ENCODE assay signal across 23 cellular contexts in the genomic region with DNA sequence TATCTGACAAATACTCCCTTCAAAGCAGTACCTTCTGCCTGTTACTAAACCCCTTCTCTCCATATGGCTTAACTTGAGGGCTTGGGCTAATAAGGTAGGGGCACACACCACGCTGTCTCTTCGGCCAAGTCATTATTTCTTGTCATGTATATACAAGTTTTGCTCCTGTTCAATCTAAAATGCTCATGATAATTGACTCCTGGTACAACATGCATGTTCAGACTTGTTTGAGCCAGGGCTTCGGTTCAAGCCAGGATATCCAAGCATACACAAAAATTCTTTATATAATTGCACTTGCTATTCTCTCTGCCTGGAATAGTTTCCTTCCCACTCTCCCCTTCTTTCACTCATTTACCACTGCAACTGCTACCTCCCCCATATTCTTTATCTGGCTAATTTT.
A peak's percentile ranks its signal among the peaks of the same experiment; 100 is the strongest.
DNase-seq lines count a peak whose midpoint lies in the region; ATAC-seq and TF ChIP-seq lines count a peak whose summit lies in the region.
"Had no signal": no experiment of that assay in that cellular context is flagged by ENCODE, and none has a peak within 500 bp of the region (broad histone marks: within the 10 kb centered on the region; RNA-seq: fewer than 3 reads in every experiment).

No MANE protein-coding gene starts in this region.

- H3K27me3 Mint-ChIP-seq in brain (no peaks in the 10 kb centered on the region), nephron progenitor cell (ENCODE audit: low read depth, poor library complexity) (no peaks in the 10 kb centered on the region)
- H3K27me3 Mint-ChIP-seq: CD4-positive, alpha-beta memory T cell had no signal

- peak; percentile 1 for DNase-seq in NCI-H146 (lab: John Stamatoyannopoulos, UW)
- no peak for DNase-seq in NCI-H146 treated with DMSO at 0.1 percent for 48 hours (lab: John Stamatoyannopoulos, UW; ENCODE audit: unreplicated experiment)
- DNase-seq in NCI-H1694 treated with DMSO at 0.1 percent for 48 hours (lab: John Stamatoyannopoulos, UW) = peak; percentile 78
- no peak for DNase-seq in nephron progenitor cell
- no peak for DNase-seq in NCI-H82 (lab: John Stamatoyannopoulos, UW)
- no peak for DNase-seq in NCI-H345 treated with DMSO at 0.1 percent for 48 hours (lab: John Stamatoyannopoulos, UW; ENCODE audit: unreplicated experiment)
- DNase-seq: Caco-2; CD4-positive, alpha-beta memory T cell; DND-41; H9; HFFc6; MM.1S; NCI-H1048; NCI-H187; NCI-H2107; NCI-H345; NCI-H526 treated with DMSO at 0.1 percent for 48 hours; Right ventricle myocardium superior had no signal

- H3K9me3 Mint-ChIP-seq in brain (peaks cover 0 to 3% (median 0%) of the 10 kb centered on the region in 5 experiments), nephron progenitor cell (peaks cover 4% of the 10 kb centered on the region)

- ATAC-seq in GM19351 (IDR thresholded peaks at IDR 0.05; ENCODE audit: unreplicated experiment) = no peak
- ATAC-seq: GM12878, HepG2, K562 had no signal

- H3K36me3 Mint-ChIP-seq in brain (no peaks in the 10 kb centered on the region), nephron progenitor cell (ENCODE audit: low read depth) (no peaks in the 10 kb centered on the region)
- H3K36me3 Mint-ChIP-seq: CD4-positive, alpha-beta memory T cell had no signal

- H3K4me1 Mint-ChIP-seq in brain (peaks cover 8% of the 10 kb centered on the region), nephron progenitor cell (no peaks in the 10 kb centered on the region)
- H3K4me1 Mint-ChIP-seq: CD4-positive, alpha-beta memory T cell had no signal

- no peak overlapping the region for H3K4me3 Mint-ChIP-seq in brain
- no peak overlapping the region for H3K4me3 Mint-ChIP-seq in nephron progenitor cell
- H3K4me3 Mint-ChIP-seq: CD4-positive, alpha-beta memory T cell; H9; HFFc6 had no signal

- TF ChIP-seq CTCF in brain (conservative IDR thresholded peaks at IDR 0.05) (no peak), nephron progenitor cell (IDR thresholded peaks at IDR 0.05) (no peak)

- H3K27ac Mint-ChIP-seq in brain (peak overlapping the region in 3 of 5 experiments; percentile 37 to 63 (median 51)), nephron progenitor cell (peak overlapping the region; percentile 68)
- H3K27ac Mint-ChIP-seq: CD4-positive, alpha-beta memory T cell; H9; HFFc6 had no signal

Comparison
In these comparisons a context has a peak if more than half of its experiments do, and no peak if none do; other contexts are left out.
1. DNase-seq: peak in NCI-H146 (single experiment) and NCI-H1694 treated with DMSO at 0.1 percent for 48 hours (single experiment); none in NCI-H146 treated with DMSO at 0.1 percent for 48 hours (single experiment), nephron progenitor cell (single experiment), NCI-H82 (single experiment) and NCI-H345 treated with DMSO at 0.1 percent for 48 hours (single experiment).